ENCODE assay signal across 8 cellular contexts in the genomic region with DNA sequence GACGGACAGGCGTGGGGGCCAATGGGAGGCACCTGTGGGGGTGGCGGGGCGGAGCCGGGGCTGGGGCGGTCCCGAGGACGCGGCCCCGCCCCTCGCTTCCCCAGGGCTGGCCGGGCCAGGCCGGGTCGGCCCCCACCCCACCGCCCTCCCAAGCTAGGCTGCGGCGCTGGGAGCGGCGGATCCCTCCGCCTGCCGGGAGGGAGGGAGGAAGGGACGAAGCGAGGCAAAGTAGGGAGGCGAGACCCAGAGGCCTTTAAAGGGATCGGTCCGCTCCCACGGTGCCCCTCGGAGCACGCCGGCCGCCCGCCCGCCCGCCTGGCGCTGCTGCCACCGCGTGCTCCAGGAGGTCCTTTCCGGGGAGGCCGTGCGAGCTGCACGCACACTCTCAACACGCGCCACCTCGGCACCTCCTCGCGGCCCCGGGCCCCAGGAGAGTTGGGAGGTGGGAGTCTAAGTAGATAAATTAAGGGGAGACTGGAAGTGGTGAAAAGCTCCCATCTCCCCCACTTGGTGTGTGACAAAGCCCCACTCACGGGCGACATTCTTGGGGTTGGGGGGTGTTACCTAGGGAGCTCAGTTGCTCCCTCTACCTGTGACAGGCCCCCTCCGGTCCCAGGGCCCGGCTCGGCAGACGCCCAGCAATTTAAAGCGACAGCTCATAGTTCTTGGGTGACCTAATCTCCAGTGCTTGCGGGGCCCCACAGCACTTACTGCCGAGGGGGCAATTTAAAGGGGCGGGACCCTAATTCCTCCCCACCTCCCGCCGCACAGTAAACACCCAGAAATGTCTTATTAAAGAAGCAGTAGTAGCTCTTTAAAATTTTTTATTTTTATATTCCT. TPM values are rescaled to one million over a fixed set of nuclear protein-coding genes. Genes with fewer than 3 reads are reported as not detected.
DNase-seq lines count a peak whose midpoint lies in the region; ATAC-seq and TF ChIP-seq lines count a peak whose summit lies in the region.

No MANE protein-coding gene starts in this region.

- ATAC-seq in GM21390 (IDR thresholded peaks at IDR 0.05; ENCODE audit: unreplicated experiment), result peak; percentile 47

- H3K9ac ChIP-seq in HUES48 (ENCODE audit: low read depth, low read length), result peak overlapping the region; percentile 78
- H3K9ac ChIP-seq in endocrine pancreas (ENCODE audit: control insufficient read depth, insufficient read depth, low read length), result peak overlapping the region; percentile 92

- H3K4me1 Mint-ChIP-seq in mesothelial cell of epicardium, result peaks cover 74% of the 10 kb centered on the region

- in situ Hi-C loops in Caki2 (cut with HindIII; ENCODE audit: low pct_unique_long_range_greater_than_20kb, low sequenced_read_pairs), result no loop called here

- peak overlapping the region; percentile 99 for H3K27ac Mint-ChIP-seq in mesothelial cell of epicardium

- H3K27me3 ChIP-seq in HUES48 (ENCODE audit: control insufficient read depth, insufficient read depth, low read length) (peaks cover 4% of the 10 kb centered on the region; the same call in 1 of the 2 replicates), endocrine pancreas (ENCODE audit: control insufficient read depth, insufficient read depth, low read length) (no peaks in the 10 kb centered on the region)

- peaks cover 54% of the 10 kb centered on the region for H3K4me1 ChIP-seq in HUES48 (ENCODE audit: control insufficient read depth, insufficient read depth, low read length)
- peaks cover 6% of the 10 kb centered on the region for H3K4me1 ChIP-seq in endocrine pancreas (ENCODE audit: control insufficient read depth, insufficient read depth, low read length)

- H3K27ac ChIP-seq in HUES48 (ENCODE audit: low read depth, low read length), result peak overlapping the region; percentile 96

- peak overlapping the region; percentile 87 for H3K4me3 Mint-ChIP-seq in mesothelial cell of epicardium

- H3K27me3 Mint-ChIP-seq in mesothelial cell of epicardium (ENCODE audit: low read depth), result no peaks in the 10 kb centered on the region

- no peaks in the 10 kb centered on the region for H3K36me3 Mint-ChIP-seq in mesothelial cell of epicardium

- no peaks in the 10 kb centered on the region for H3K9me3 ChIP-seq in HUES48 (ENCODE audit: control insufficient read depth, insufficient read depth, low read length)
- no peaks in the 10 kb centered on the region for H3K9me3 ChIP-seq in endocrine pancreas (ENCODE audit: control insufficient read depth, low read length)

- peak overlapping the region; percentile 77 for H3K4me3 ChIP-seq in HUES48 (ENCODE audit: low read depth, low read length)
- no peak overlapping the region for H3K4me3 ChIP-seq in endocrine pancreas (ENCODE audit: control insufficient read depth, insufficient read depth, low read length)

- peak; percentile 18 for TF ChIP-seq CTCF in mesothelial cell of epicardium (IDR thresholded peaks at IDR 0.05; ENCODE audit: unreplicated experiment)

- H3K9me3 Mint-ChIP-seq in mesothelial cell of epicardium, result no peaks in the 10 kb centered on the region

- no peaks in the 10 kb centered on the region for H3K36me3 ChIP-seq in HUES48 (ENCODE audit: control insufficient read depth, insufficient read depth, low read length)
- no peaks in the 10 kb centered on the region for H3K36me3 ChIP-seq in endocrine pancreas (ENCODE audit: control insufficient read depth, insufficient read depth, low read length)

- DNase-seq in Caki2 (ENCODE audit: low read depth), result peak; percentile 94
- DNase-seq in NOMO-1 treated with dmso at 0.1 percent for 144 hours (lab: John Stamatoyannopoulos, UW; ENCODE audit: unreplicated experiment), result peak; percentile 95
- DNase-seq in activated CD8-positive, alpha-beta memory T cell treated with anti-CD3 and anti-CD28 coated beads, Interleukin-2, amount 50 U/mL, for 1 hour (ENCODE audit: extremely low read depth), result peak; percentile 81
- DNase-seq in mesothelial cell of epicardium (ENCODE audit: low spot score in 2 of 2, unreplicated experiment in 2 of 2), result peak; percentile 96
- peak; percentile 84 to 90 for DNase-seq in stimulated activated CD8-positive, alpha-beta memory T cell treated with anti-CD3 and anti-CD28 coated beads, Interleukin-15, amount 100 ng/mL, for 4 hours (ENCODE audit: low read depth in 2 of 2)

RNA-seq across cellular contexts. Expression of gene MEF2D, which starts 0.5 kb away (rescaled TPM):
- 2.7 and 6.2 TPM in 2 replicates for total RNA-seq in Caki2 (2014; rRNA removed; shearing (Covaris generic); ENCODE audit: low replicate concordance)
- total RNA-seq in mesothelial cell of epicardium, result 37.4 to 40.9 TPM (median 37.8 TPM) in 3 replicates
